Comparison of ENCODE assay signal across 8 cellular contexts in genomic region chr18:3297025-3297984, GRCh38. TPM values are rescaled to one million over a fixed set of nuclear protein-coding genes. Genes with fewer than 3 reads are reported as not detected.
A peak's percentile ranks its signal among the peaks of the same experiment; 100 is the strongest.
DNase-seq lines count a peak whose midpoint lies in the region; ATAC-seq and TF ChIP-seq lines count a peak whose summit lies in the region.

No MANE protein-coding gene starts in this region.

- TF ChIP-seq CTCF in 22Rv1 (IDR thresholded peaks at IDR 0.05), result peak; percentile 96

- 4 to 7% methylated on average over 18 of the region's 18 CpGs for WGBS in ectodermal cell, 2 experiments

- peak overlapping the region; percentile 91 for H3K4me3 ChIP-seq in ectodermal cell (ENCODE audit: insufficient read depth, low read depth, low read length)

- H3K36me3 ChIP-seq in ectodermal cell (ENCODE audit: control insufficient read depth, insufficient read depth, low read length), result no peaks in the 10 kb centered on the region

- no peaks in the 10 kb centered on the region for H3K9me3 ChIP-seq in ectodermal cell (ENCODE audit: control insufficient read depth, low read length)

- DNase-seq in NCI-H446 treated with DMSO at 0.1 percent for 48 hours (lab: John Stamatoyannopoulos, UW) (peak; percentile 92), lung microvascular endothelial cell (ENCODE audit: low read depth in 2 of 2) (peak; percentile 65 to 77)
- peak; percentile 96 to 97 for DNase-seq in activated CD4-positive, alpha-beta T cell treated with anti-CD3 and anti-CD28 coated beads, Interleukin-2, amount 50 U/mL, for 48 hours
- peak; percentile 84 to 93 (median 91) for DNase-seq in stimulated activated CD4-positive, alpha-beta T cell treated with anti-CD3 and anti-CD28 coated beads, TNF-alpha, amount 100 ng/mL, for 24 hours (ENCODE audit: low read depth in 3 of 3)

- no peaks in the 10 kb centered on the region for H3K27me3 ChIP-seq in ectodermal cell (ENCODE audit: control insufficient read depth, insufficient read depth, low read length, poor library complexity, severe bottlenecking)

- no peaks in the 10 kb centered on the region for H3K4me1 ChIP-seq in ectodermal cell (ENCODE audit: control insufficient read depth, insufficient read depth, low read length)

- H3K27ac ChIP-seq in 22Rv1, result peak overlapping the region; percentile 62
- peak overlapping the region; percentile 78 for H3K27ac ChIP-seq in ectodermal cell (ENCODE audit: insufficient read depth, low read depth, low read length, poor library complexity, severe bottlenecking)

- ATAC-seq in GM18520 (IDR thresholded peaks at IDR 0.05; ENCODE audit: unreplicated experiment) (peak; percentile 100), HG03045 (IDR thresholded peaks at IDR 0.05; ENCODE audit: unreplicated experiment) (peak; percentile 99)

RNA-seq across cellular contexts. Expression of gene MYL12B, which starts 35.4 kb away (rescaled TPM):
- 124 TPM for polyA plus RNA-seq in ectodermal cell (2013, experiment 1 of 4)
- 123 TPM for polyA plus RNA-seq in ectodermal cell (2013, experiment 2 of 4)
- 137 TPM for polyA plus RNA-seq in ectodermal cell (2013, experiment 3 of 4)
- 159 TPM for polyA plus RNA-seq in ectodermal cell (2013, experiment 4 of 4)
- 736 and 834 TPM in 2 replicates for total RNA-seq in lung microvascular endothelial cell

RNA-seq across cellular contexts. Expression of gene MYL12A, which starts 49.7 kb away (rescaled TPM):
- polyA plus RNA-seq in ectodermal cell (2013, experiment 1 of 4), result 220 TPM
- 247 TPM for polyA plus RNA-seq in ectodermal cell (2013, experiment 2 of 4)
- polyA plus RNA-seq in ectodermal cell (2013, experiment 3 of 4), result 212 TPM
- polyA plus RNA-seq in ectodermal cell (2013, experiment 4 of 4), result 232 TPM
- total RNA-seq in lung microvascular endothelial cell, result 943 and 1,280 TPM in 2 replicates

Comparison
In these comparisons a context has a peak if more than half of its experiments do, and no peak if none do; other contexts are left out.
1. Peak in every context shown above with its lines: DNase-seq, ATAC-seq, H3K4me3 ChIP-seq and H3K27ac ChIP-seq.